26 cellular contexts compared by ENCODE assay signal in genomic region chr11:17514476-17514875, GRCh38. TPM values are rescaled to one million over a fixed set of nuclear protein-coding genes. Genes with fewer than 3 reads are reported as not detected.
"Had no signal": no experiment of that assay in that cellular context is flagged by ENCODE, and none has a peak within 500 bp of the region (broad histone marks: within the 10 kb centered on the region; RNA-seq: fewer than 3 reads in every experiment).

No MANE protein-coding gene starts in this region.

- DNase-seq: activated CD4-positive, alpha-beta memory T cell treated with anti-CD3 and anti-CD28 coated beads, Interleukin-2, amount 10 ng/mL, durations not matched to agents 7 days and 5 days; activated CD4-positive, alpha-beta T cell treated with anti-CD3 and anti-CD28 coated beads for 1 hour; activated CD4-positive, alpha-beta T cell treated with anti-CD3 and anti-CD28 coated beads for 4 hours; activated CD4-positive, alpha-beta T cell treated with anti-CD3 and anti-CD28 coated beads, Interleukin-2, amount 10 ng/mL, durations not matched to agents 7 days and 5 days; activated CD4-positive, alpha-beta T cell treated with anti-CD3 and anti-CD28 coated beads, Interleukin-2, amount 50 U/mL, for 4 hours; activated CD8-positive, alpha-beta memory T cell treated with anti-CD3 and anti-CD28 coated beads, Interleukin-2, amount 50 U/mL, for 48 hours; activated effector memory CD4-positive, alpha-beta T cell treated with Interleukin-2 at 50 U/mL for 16 hours; activated gamma-delta T cell treated with Interleukin-2 at 50 U/mL for 16 hours; activated naive CD4-positive, alpha-beta T cell treated with anti-CD3 and anti-CD28 coated beads, Interleukin-2, amount 50 U/mL, for 16 hours; activated naive CD4-positive, alpha-beta T cell treated with Interleukin-2 at 50 U/mL for 16 hours; activated T-cell treated with anti-CD3 and anti-CD28 coated beads for 4 hours; activated T-cell treated with anti-CD3 and anti-CD28 coated beads, Interleukin-2, amount 50 U/mL, for 24 hours; amniotic stem cell; body of pancreas; caudate nucleus; cortex of kidney; dermis blood vessel endothelial cell; effector CD4-positive, alpha-beta T cell; effector memory CD8-positive, alpha-beta T cell; erythroblast; gastrocnemius medialis; glutamatergic neuron; heart left ventricle; T-helper 2 cell had no signal

RNA-seq across cellular contexts. Expression of gene USH1C, which starts 29.7 kb away (rescaled TPM):
- polyA plus RNA-seq: foreskin keratinocyte had no signal

RNA-seq across cellular contexts. Expression of gene OTOG, which starts 32.6 kb away (rescaled TPM):
- polyA plus RNA-seq: adipose tissue, foreskin keratinocyte, heart left ventricle had no signal

RNA-seq across cellular contexts. Expression of gene ABCC8, which starts 37.8 kb away (rescaled TPM):
- polyA plus RNA-seq: foreskin keratinocyte had no signal
